ENCODE assay signal across 19 cellular contexts in genomic region chr10:106682175-106682574, GRCh38.
DNase-seq lines count a peak whose midpoint lies in the region; ATAC-seq and TF ChIP-seq lines count a peak whose summit lies in the region.
"Had no signal": no experiment of that assay in that cellular context is flagged by ENCODE, and none has a peak within 500 bp of the region (broad histone marks: within the 10 kb centered on the region; RNA-seq: fewer than 3 reads in every experiment).

No MANE protein-coding gene starts in this region.

- no peaks in the 10 kb centered on the region for H3K4me1 ChIP-seq in right atrium auricular region
- H3K4me1 ChIP-seq: ascending aorta, stomach had no signal

- no peaks in the 10 kb centered on the region for H3K27me3 ChIP-seq in right atrium auricular region
- H3K27me3 ChIP-seq: ascending aorta, neutrophil, stomach had no signal

- intact Hi-C loops in left ventricle myocardium superior (cut with micrococcal nuclease): loop anchor here (5.0 kb wide), 1 partner anchor 55 kb away; no protein-coding TSS in a partner anchor

- no peak overlapping the region for H3K27ac ChIP-seq in right atrium auricular region
- H3K27ac ChIP-seq: ascending aorta, neutrophil, PC-9, SK-N-MC, stomach had no signal

- H3K36me3 ChIP-seq in right atrium auricular region: no peaks in the 10 kb centered on the region
- H3K36me3 ChIP-seq: ascending aorta, neutrophil, stomach had no signal

- no peak overlapping the region for H3K4me3 ChIP-seq in right atrium auricular region
- H3K4me3 ChIP-seq: ascending aorta, PC-9, SK-N-MC, stomach had no signal

- H3K9me3 ChIP-seq in right atrium auricular region: peaks cover 0 to under 1% of the 10 kb centered on the region in 2 donors
- H3K9me3 ChIP-seq: ascending aorta, neutrophil had no signal

- peak; percentile 51 for ATAC-seq in left ventricle myocardium superior
- ATAC-seq in GM21717 (IDR thresholded peaks at IDR 0.05; ENCODE audit: unreplicated experiment): no peak
- ATAC-seq: esophagus mucosa, sciatic nerve had no signal

- TF ChIP-seq CTCF in right atrium auricular region (IDR thresholded peaks at IDR 0.05): no peak

- DNase-seq in left ventricle myocardium superior (no peak), right atrium auricular region (ENCODE audit: low spot score) (no peak), amniotic stem cell (lab: John Stamatoyannopoulos, UW) (peak; percentile 29), globus pallidus (ENCODE audit: low spot score) (peak; percentile 47), NCI-H187 treated with DMSO at 0.1 percent for 48 hours (lab: John Stamatoyannopoulos, UW) (no peak)
- no peak for DNase-seq in activated naive CD4-positive, alpha-beta T cell treated with anti-CD3 and anti-CD28 coated beads, Interleukin-2, amount 50 U/mL, for 16 hours
- no peak for DNase-seq in activated T-cell treated with anti-CD3 and anti-CD28 coated beads, Interleukin-2, amount 50 U/mL, for 48 hours
- DNase-seq: activated CD4-positive, alpha-beta T cell treated with anti-CD3 and anti-CD28 coated beads for 4 hours; activated CD8-positive, alpha-beta memory T cell treated with anti-CD3 and anti-CD28 coated beads, Interleukin-2, amount 50 U/mL, for 4 hours; NCI-H2029; NCI-H526; PC-9; stomach had no signal

Comparison
In these comparisons a context has a peak if more than half of its experiments do, and no peak if none do; other contexts are left out.
1. DNase-seq: peak in amniotic stem cell (single experiment) and globus pallidus (single experiment); none in left ventricle myocardium superior (single experiment), right atrium auricular region (single experiment), activated naive CD4-positive, alpha-beta T cell treated with anti-CD3 and anti-CD28 coated beads, Interleukin-2, amount 50 U/mL, for 16 hours (single experiment), activated T-cell treated with anti-CD3 and anti-CD28 coated beads, Interleukin-2, amount 50 U/mL, for 48 hours (0 of 2) and NCI-H187 treated with DMSO at 0.1 percent for 48 hours (single experiment).